ENCODE assay signal across 20 cellular contexts in genomic region chr16:12239226-12239625, GRCh38.
"Had no signal": no experiment of that assay in that cellular context is flagged by ENCODE, and none has a peak within 500 bp of the region (broad histone marks: within the 10 kb centered on the region; RNA-seq: fewer than 3 reads in every experiment).

No MANE protein-coding gene starts in this region.

- H3K9ac ChIP-seq: parathyroid adenoma had no signal

- H3K9me3 ChIP-seq: esophagus muscularis mucosa, gastrocnemius medialis, left ventricle myocardium inferior, tibial nerve had no signal

- H3K36me3 ChIP-seq: esophagus muscularis mucosa, gastrocnemius medialis, left ventricle myocardium inferior, tibial nerve had no signal

- DNase-seq: activated B cell treated with CpG ODN at 0.5 μM for 24 hours; activated CD4-positive, alpha-beta memory T cell treated with anti-CD3 and anti-CD28 coated beads for 36 hours; activated CD4-positive, alpha-beta T cell treated with anti-CD3 and anti-CD28 coated beads for 4 hours; activated naive CD4-positive, alpha-beta T cell treated with anti-CD3 and anti-CD28 coated beads for 36 hours; activated naive CD8-positive, alpha-beta T cell treated with anti-CD3 and anti-CD28 coated beads, Interleukin-2, amount 10 ng/mL, durations not matched to agents 7 days and 5 days; activated T-cell treated with anti-CD3 and anti-CD28 coated beads, Interleukin-2, amount 50 U/mL, for 48 hours; amniotic stem cell; cerebellar nuclear complex; gastrocnemius medialis; left ventricle myocardium inferior; nephron progenitor cell; right cardiac atrium; stimulated activated CD4-positive, alpha-beta T cell treated with anti-CD3 and anti-CD28 coated beads, Interleukin-1b, Interleukin-23, amount 100 ng/mL, for 48 hours; stimulated activated naive CD8-positive, alpha-beta T cell treated with anti-CD3 and anti-CD28 coated beads, Interleukin-15, amount 100 ng/mL, for 72 hours had no signal

- H2AFZ ChIP-seq: parathyroid adenoma had no signal

- H3K27ac ChIP-seq: coronary artery, esophagus muscularis mucosa, gastrocnemius medialis, parathyroid adenoma had no signal

- H3K27me3 ChIP-seq: esophagus muscularis mucosa, gastrocnemius medialis, tibial nerve had no signal

- H3K4me3 ChIP-seq: coronary artery, esophagus muscularis mucosa, skin epidermis, tibial nerve had no signal

- ATAC-seq: stimulated activated effector memory CD8-positive, alpha-beta T cell treated with anti-CD3 and anti-CD28 coated beads, Interleukin-12 subunit alpha, Interleukin-12 subunit beta, amount 100 ng/mL, for 72 hours; stimulated activated naive CD8-positive, alpha-beta T cell treated with anti-CD3 and anti-CD28 coated beads, Interleukin-15, amount 100 ng/mL, for 72 hours had no signal
